32 cellular contexts compared by ENCODE assay signal in genomic region chr10:55019461-55019860, GRCh38.
DNase-seq lines count a peak whose midpoint lies in the region; ATAC-seq, FAIRE-seq and TF ChIP-seq lines count a peak whose summit lies in the region.
"Had no signal": no experiment of that assay in that cellular context is flagged by ENCODE, and none has a peak within 500 bp of the region (broad histone marks: within the 10 kb centered on the region; RNA-seq: fewer than 3 reads in every experiment).

No MANE protein-coding gene starts in this region.

- H3K4me3 ChIP-seq in right cardiac atrium (ENCODE audit: low read length) (no peak overlapping the region), astrocyte of the spinal cord (ENCODE audit: low read depth, low read length) (no peak overlapping the region)
- no peak overlapping the region for H3K4me3 ChIP-seq in naive thymus-derived CD4-positive, alpha-beta T cell (ENCODE audit: low read length)
- H3K4me3 ChIP-seq: cardiac muscle cell, colonic mucosa, GM23248, Peyer's patch, sigmoid colon had no signal

- no peak for TF ChIP-seq CTCF in astrocyte of the spinal cord (IDR thresholded peaks at IDR 0.05; ENCODE audit: low read depth, low read length)

- no peak overlapping the region for H3K4me3 Mint-ChIP-seq in naive thymus-derived CD4-positive, alpha-beta T cell
- H3K4me3 Mint-ChIP-seq: activated CD4-positive, alpha-beta T cell treated with anti-CD3 and anti-CD28 coated beads for 36 hours; activated naive CD4-positive, alpha-beta T cell treated with anti-CD3 and anti-CD28 coated beads, Interleukin-2, amount 50 U/mL, for 24 hours; activated T-helper 17 cell treated with anti-CD3 and anti-CD28 coated beads, Interleukin-2, amount 50 U/mL, for 72 hours; CD4-positive, CD25-positive, alpha-beta regulatory T cell; HFFc6; type B pancreatic cell had no signal

- WGBS in right cardiac atrium = 33% methylated on average over 2 of the region's 2 CpGs

- no peak overlapping the region for H3K27ac Mint-ChIP-seq in naive thymus-derived CD4-positive, alpha-beta T cell
- H3K27ac Mint-ChIP-seq: activated CD4-positive, alpha-beta T cell treated with anti-CD3 and anti-CD28 coated beads for 36 hours; activated naive CD4-positive, alpha-beta T cell treated with anti-CD3 and anti-CD28 coated beads, Interleukin-2, amount 50 U/mL, for 24 hours; activated T-helper 17 cell treated with anti-CD3 and anti-CD28 coated beads, Interleukin-2, amount 50 U/mL, for 72 hours; CD4-positive, CD25-positive, alpha-beta regulatory T cell; HFFc6; type B pancreatic cell had no signal

- no peaks in the 10 kb centered on the region for H3K36me3 Mint-ChIP-seq in naive thymus-derived CD4-positive, alpha-beta T cell
- H3K36me3 Mint-ChIP-seq: activated naive CD4-positive, alpha-beta T cell treated with anti-CD3 and anti-CD28 coated beads, Interleukin-2, amount 50 U/mL, for 24 hours; CD4-positive, CD25-positive, alpha-beta regulatory T cell; type B pancreatic cell had no signal

- no peaks in the 10 kb centered on the region for H3K4me1 Mint-ChIP-seq in naive thymus-derived CD4-positive, alpha-beta T cell
- H3K4me1 Mint-ChIP-seq: activated CD4-positive, alpha-beta T cell treated with anti-CD3 and anti-CD28 coated beads for 36 hours; activated naive CD4-positive, alpha-beta T cell treated with anti-CD3 and anti-CD28 coated beads, Interleukin-2, amount 50 U/mL, for 24 hours; activated T-helper 17 cell treated with anti-CD3 and anti-CD28 coated beads, Interleukin-2, amount 50 U/mL, for 72 hours; CD4-positive, CD25-positive, alpha-beta regulatory T cell had no signal

- no peak for FAIRE-seq in urothelium cell line (lab: Jason Lieb, UNC)
- FAIRE-seq: islet of Langerhans had no signal

- peaks cover 0 to 30% (median 4%) of the 10 kb centered on the region in 11 donors for H3K9me3 Mint-ChIP-seq in naive thymus-derived CD4-positive, alpha-beta T cell
- H3K9me3 Mint-ChIP-seq: type B pancreatic cell had no signal

- H3K27ac ChIP-seq in right cardiac atrium (ENCODE audit: low read length) = no peak overlapping the region
- no peak overlapping the region for H3K27ac ChIP-seq in naive thymus-derived CD4-positive, alpha-beta T cell (ENCODE audit: low read depth, low read length)
- H3K27ac ChIP-seq: cardiac muscle cell, colonic mucosa, epithelial cell of prostate, GM23248, parathyroid adenoma, Peyer's patch, sigmoid colon had no signal

- ATAC-seq in Right ventricle myocardium inferior = peak; percentile 42
- ATAC-seq in right cardiac atrium = no peak
- ATAC-seq in naive thymus-derived CD4-positive, alpha-beta T cell = no peak
- no peak for ATAC-seq in HG02981 (IDR thresholded peaks at IDR 0.05; ENCODE audit: unreplicated experiment)
- no peak for ATAC-seq in HG03439 (IDR thresholded peaks at IDR 0.05; ENCODE audit: unreplicated experiment)
- ATAC-seq: activated CD4-positive, alpha-beta T cell treated with anti-CD3 and anti-CD28 coated beads for 36 hours; activated T-helper 17 cell treated with anti-CD3 and anti-CD28 coated beads, Interleukin-2, amount 50 U/mL, for 72 hours; left lobe of liver had no signal

- intact Hi-C loops in Right ventricle myocardium inferior (cut with DNase I) = no loop called here
- intact Hi-C loops in right cardiac atrium (cut with DNase I) = no loop called here
- intact Hi-C loops in naive thymus-derived CD4-positive, alpha-beta T cell (cut with micrococcal nuclease) = no loop called here

- DNase-seq in Right ventricle myocardium inferior (ENCODE audit: missing footprints) (no peak), right cardiac atrium (no peak), astrocyte of the spinal cord (ENCODE audit: low read depth, low spot score) (peak; percentile 17), iPS-NIHi11 (ENCODE audit: low spot score) (peak; percentile 5), urothelium cell line (ENCODE audit: low spot score) (no peak)
- DNase-seq in naive thymus-derived CD4-positive, alpha-beta T cell = no peak
- DNase-seq: activated CD4-positive, alpha-beta T cell treated with anti-CD3 and anti-CD28 coated beads for 36 hours; amniotic stem cell; CD4-positive, CD25-positive, alpha-beta regulatory T cell; colonic mucosa; DND-41; effector CD4-positive, alpha-beta T cell; GM23248; HFFc6; mesendoderm; NCI-H1105; NCI-H187; Peyer's patch; SHP77 treated with DMSO at 0.1 percent for 48 hours; sigmoid colon; stimulated activated CD4-positive, alpha-beta T cell treated with anti-CD3 and anti-CD28 coated beads, Interleukin-4, amount 100 ng/mL, for 24 hours; T-helper 9 cell had no signal

- H3K4me1 ChIP-seq in right cardiac atrium (ENCODE audit: control insufficient read depth, insufficient read depth, low read length) = peaks cover 2% of the 10 kb centered on the region
- H3K4me1 ChIP-seq in naive thymus-derived CD4-positive, alpha-beta T cell (ENCODE audit: control insufficient read depth in 2 of 2, insufficient read depth in 2 of 2, low read length in 2 of 2) = no peaks in the 10 kb centered on the region
- H3K4me1 ChIP-seq: colonic mucosa, parathyroid adenoma, Peyer's patch, sigmoid colon had no signal

- no peaks in the 10 kb centered on the region for H3K27me3 Mint-ChIP-seq in naive thymus-derived CD4-positive, alpha-beta T cell
- H3K27me3 Mint-ChIP-seq: activated CD4-positive, alpha-beta T cell treated with anti-CD3 and anti-CD28 coated beads for 36 hours; activated naive CD4-positive, alpha-beta T cell treated with anti-CD3 and anti-CD28 coated beads, Interleukin-2, amount 50 U/mL, for 24 hours; activated T-helper 17 cell treated with anti-CD3 and anti-CD28 coated beads, Interleukin-2, amount 50 U/mL, for 72 hours; CD4-positive, CD25-positive, alpha-beta regulatory T cell; type B pancreatic cell had no signal

- no peaks in the 10 kb centered on the region for H3K9me3 ChIP-seq in right cardiac atrium (ENCODE audit: control insufficient read depth, low read length)
- no peaks in the 10 kb centered on the region for H3K9me3 ChIP-seq in naive thymus-derived CD4-positive, alpha-beta T cell (ENCODE audit: control insufficient read depth in 2 of 3, low read length in 3 of 3)
- H3K9me3 ChIP-seq: colonic mucosa, Peyer's patch, sigmoid colon had no signal

- POLR2A ChIA-PET in naive thymus-derived CD4-positive, alpha-beta T cell (lab: Charles Lee) = no interaction called here

- H3K27me3 ChIP-seq in right cardiac atrium (ENCODE audit: control insufficient read depth, insufficient read depth) = no peaks in the 10 kb centered on the region
- no peaks in the 10 kb centered on the region for H3K27me3 ChIP-seq in naive thymus-derived CD4-positive, alpha-beta T cell (ENCODE audit: control insufficient read depth in 2 of 2, insufficient read depth in 2 of 2, low read length in 2 of 2)
- H3K27me3 ChIP-seq: cardiac muscle cell, colonic mucosa, Peyer's patch, sigmoid colon had no signal

- H3K36me3 ChIP-seq in naive thymus-derived CD4-positive, alpha-beta T cell (ENCODE audit: control insufficient read depth in 2 of 3, insufficient read depth in 3 of 3, low read length in 3 of 3) = no peaks in the 10 kb centered on the region
- H3K36me3 ChIP-seq: cardiac muscle cell, colonic mucosa, Peyer's patch, sigmoid colon had no signal

- in situ Hi-C loops in astrocyte of the spinal cord (cut with HindIII; ENCODE audit: low sequenced_read_pairs) = no loop called here

- CTCF ChIA-PET in naive thymus-derived CD4-positive, alpha-beta T cell (lab: Charles Lee) = no interaction called here

Comparison
In these comparisons a context has a peak if more than half of its experiments do, and no peak if none do; other contexts are left out.
1. DNase-seq: peak in astrocyte of the spinal cord (single experiment) and iPS-NIHi11 (single experiment); none in Right ventricle myocardium inferior (single experiment), right cardiac atrium (0 of 3), naive thymus-derived CD4-positive, alpha-beta T cell (0 of 9) and urothelium cell line (single experiment).